ENCODE assay signal across 15 cellular contexts in genomic region chr11:73577496-73577917, GRCh38. TPM values are rescaled to one million over a fixed set of nuclear protein-coding genes. Genes with fewer than 3 reads are reported as not detected.
DNase-seq lines count a peak whose midpoint lies in the region; ATAC-seq and TF ChIP-seq lines count a peak whose summit lies in the region.
"Had no signal": no experiment of that assay in that cellular context is flagged by ENCODE, and none has a peak within 500 bp of the region (broad histone marks: within the 10 kb centered on the region; RNA-seq: fewer than 3 reads in every experiment).

No MANE protein-coding gene starts in this region.

- H3K27me3 Mint-ChIP-seq in activated naive CD8-positive, alpha-beta T cell treated with anti-CD3 and anti-CD28 coated beads, Interleukin-2, amount 10 ng/mL, durations not matched to agents 7 days and 5 days: no peaks in the 10 kb centered on the region
- H3K27me3 Mint-ChIP-seq in activated naive CD8-positive, alpha-beta T cell treated with anti-CD3 and anti-CD28 coated beads for 36 hours: no peaks in the 10 kb centered on the region
- H3K27me3 Mint-ChIP-seq: stimulated activated naive CD8-positive, alpha-beta T cell treated with anti-CD3 and anti-CD28 coated beads, Interleukin-15, Interleukin-2, amounts not matched to agents 100 ng/mL and 50 ng/mL, for 24 hours had no signal

- H3K36me3 Mint-ChIP-seq in activated naive CD8-positive, alpha-beta T cell treated with anti-CD3 and anti-CD28 coated beads, Interleukin-2, amount 10 ng/mL, durations not matched to agents 7 days and 5 days: peaks cover 23% of the 10 kb centered on the region
- H3K36me3 Mint-ChIP-seq in activated naive CD8-positive, alpha-beta T cell treated with anti-CD3 and anti-CD28 coated beads for 36 hours: peaks cover 3% of the 10 kb centered on the region

- H3K79me1 ChIP-seq in mesenchymal stem cell (replicated peaks; ENCODE audit: low read length, poor library complexity, severe bottlenecking): peaks cover 34% of the 10 kb centered on the region

- no peak for TF ChIP-seq CTCF in choroid plexus epithelial cell (conservative IDR thresholded peaks at IDR 0.05; ENCODE audit: low read depth, low read length)

- H3K4me1 Mint-ChIP-seq in activated naive CD8-positive, alpha-beta T cell treated with anti-CD3 and anti-CD28 coated beads, Interleukin-2, amount 10 ng/mL, durations not matched to agents 7 days and 5 days: peaks cover 10% of the 10 kb centered on the region
- H3K4me1 Mint-ChIP-seq in activated naive CD8-positive, alpha-beta T cell treated with anti-CD3 and anti-CD28 coated beads for 36 hours: peaks cover 31% of the 10 kb centered on the region

- 50% methylated on average over 1 of the region's 1 CpG for WGBS in mesenchymal stem cell

- no peak overlapping the region for H3K23ac ChIP-seq in mesenchymal stem cell (ENCODE audit: low read length in 2 of 2)

- no peak overlapping the region for H2AFZ ChIP-seq in mesenchymal stem cell (ENCODE audit: low read depth, low read length)

- no peak overlapping the region for H2BK5ac ChIP-seq in mesenchymal stem cell (ENCODE audit: low read depth, low read length, poor library complexity, severe bottlenecking)

- H3K4me1 ChIP-seq in mesenchymal stem cell (ENCODE audit: control insufficient read depth, insufficient read depth, low read depth, low read length): no peaks in the 10 kb centered on the region

- H3K36me3 ChIP-seq in mesenchymal stem cell (ENCODE audit: control insufficient read depth in 1 of 2, insufficient read depth in 2 of 2, low read depth in 1 of 2, low read length in 2 of 2): no peaks in the 10 kb centered on the region
- H3K36me3 ChIP-seq: cardiac muscle cell, Peyer's patch had no signal

- H3K9me3 Mint-ChIP-seq in activated naive CD8-positive, alpha-beta T cell treated with anti-CD3 and anti-CD28 coated beads, Interleukin-2, amount 10 ng/mL, durations not matched to agents 7 days and 5 days: no peaks in the 10 kb centered on the region
- H3K9me3 Mint-ChIP-seq in activated naive CD8-positive, alpha-beta T cell treated with anti-CD3 and anti-CD28 coated beads for 36 hours: no peaks in the 10 kb centered on the region
- H3K9me3 Mint-ChIP-seq: stimulated activated naive CD8-positive, alpha-beta T cell treated with anti-CD3 and anti-CD28 coated beads, Interleukin-15, Interleukin-2, amounts not matched to agents 100 ng/mL and 50 ng/mL, for 24 hours had no signal

- H3K4ac ChIP-seq in mesenchymal stem cell (ENCODE audit: low read depth in 1 of 2, low read length in 2 of 2): peak overlapping the region in 1 of 2 experiments; percentile 20

- H3K27ac Mint-ChIP-seq in activated naive CD8-positive, alpha-beta T cell treated with anti-CD3 and anti-CD28 coated beads, Interleukin-2, amount 10 ng/mL, durations not matched to agents 7 days and 5 days: peak overlapping the region; percentile 56
- H3K27ac Mint-ChIP-seq in activated naive CD8-positive, alpha-beta T cell treated with anti-CD3 and anti-CD28 coated beads for 36 hours: no peak overlapping the region
- H3K27ac Mint-ChIP-seq: stimulated activated naive CD8-positive, alpha-beta T cell treated with anti-CD3 and anti-CD28 coated beads, Interleukin-15, Interleukin-2, amounts not matched to agents 100 ng/mL and 50 ng/mL, for 24 hours had no signal

- H3K14ac ChIP-seq in mesenchymal stem cell (ENCODE audit: low read length in 2 of 2): no peak overlapping the region

- no peak overlapping the region for H3K27ac ChIP-seq in mesenchymal stem cell (ENCODE audit: low read length, poor library complexity, severe bottlenecking)
- H3K27ac ChIP-seq: C4-2B, cardiac muscle cell, Peyer's patch had no signal

- peak overlapping the region; percentile 7 for H3K4me3 Mint-ChIP-seq in activated naive CD8-positive, alpha-beta T cell treated with anti-CD3 and anti-CD28 coated beads, Interleukin-2, amount 10 ng/mL, durations not matched to agents 7 days and 5 days
- H3K4me3 Mint-ChIP-seq in activated naive CD8-positive, alpha-beta T cell treated with anti-CD3 and anti-CD28 coated beads for 36 hours: no peak overlapping the region
- H3K4me3 Mint-ChIP-seq: stimulated activated naive CD8-positive, alpha-beta T cell treated with anti-CD3 and anti-CD28 coated beads, Interleukin-15, Interleukin-2, amounts not matched to agents 100 ng/mL and 50 ng/mL, for 24 hours had no signal

- POLR2A ChIA-PET in activated naive CD8-positive, alpha-beta T cell treated with anti-CD3 and anti-CD28 coated beads, Interleukin-2, amount 10 ng/mL, durations not matched to agents 7 days and 5 days (lab: Charles Lee): interaction anchor here (0.6 kb wide), 1 partner anchor 53 kb away, joined by 4 read pairs; no protein-coding TSS in a partner anchor

- no peak overlapping the region for H4K91ac ChIP-seq in mesenchymal stem cell (ENCODE audit: low read length)

- no peaks in the 10 kb centered on the region for H3K27me3 ChIP-seq in mesenchymal stem cell (ENCODE audit: control insufficient read depth in 1 of 2, insufficient read depth in 1 of 2, low read length in 2 of 2)
- H3K27me3 ChIP-seq: cardiac muscle cell, Peyer's patch had no signal

- H3K9ac ChIP-seq in mesenchymal stem cell (ENCODE audit: low read length): no peak overlapping the region

- H2BK15ac ChIP-seq in mesenchymal stem cell (ENCODE audit: low read depth, poor library complexity, severe bottlenecking): no peak overlapping the region

- no peaks in the 10 kb centered on the region for H3K9me3 ChIP-seq in mesenchymal stem cell (ENCODE audit: control insufficient read depth, low read length)
- H3K9me3 ChIP-seq: Peyer's patch had no signal

- no peak overlapping the region for H2AK5ac ChIP-seq in mesenchymal stem cell (ENCODE audit: low read length, severe bottlenecking)

- H4K8ac ChIP-seq in mesenchymal stem cell (ENCODE audit: low read length): no peak overlapping the region

- no peak overlapping the region for H3K18ac ChIP-seq in mesenchymal stem cell (ENCODE audit: low read depth in 1 of 2, low read length in 2 of 2)

- no peak for DNase-seq in activated naive CD8-positive, alpha-beta T cell treated with anti-CD3 and anti-CD28 coated beads, Interleukin-2, amount 10 ng/mL, durations not matched to agents 7 days and 5 days
- DNase-seq in activated naive CD8-positive, alpha-beta T cell treated with anti-CD3 and anti-CD28 coated beads for 36 hours: no peak
- peak; percentile 68 for DNase-seq in Jurkat, Clone E6-1 (ENCODE audit: low read depth, low spot score)
- DNase-seq in choroid plexus epithelial cell (ENCODE audit: low read depth) (peak; percentile 19), mesenchymal stem cell (no peak), NCI-H1694 (lab: John Stamatoyannopoulos, UW) (no peak)
- DNase-seq: GOT3; Peyer's patch; stimulated activated CD4-positive, alpha-beta T cell treated with anti-CD3 and anti-CD28 coated beads, Interleukin-1b, Interleukin-23, amount 100 ng/mL, for 48 hours; T1000 had no signal

- peak; percentile 71 for ATAC-seq in activated naive CD8-positive, alpha-beta T cell treated with anti-CD3 and anti-CD28 coated beads, Interleukin-2, amount 10 ng/mL, durations not matched to agents 7 days and 5 days (ENCODE audit: low read depth)
- ATAC-seq in GM21576 (IDR thresholded peaks at IDR 0.05; ENCODE audit: unreplicated experiment) (no peak), GM18511 (IDR thresholded peaks at IDR 0.05; ENCODE audit: unreplicated experiment) (no peak)

- H2BK12ac ChIP-seq in mesenchymal stem cell (ENCODE audit: low read length in 2 of 2): no peak overlapping the region

- no peak overlapping the region for H3K4me2 ChIP-seq in mesenchymal stem cell (ENCODE audit: low read length, poor library complexity, severe bottlenecking)

- H3K4me3 ChIP-seq in Jurkat, Clone E6-1 (ENCODE audit: low read length): no peak overlapping the region
- no peak overlapping the region for H3K4me3 ChIP-seq in choroid plexus epithelial cell (ENCODE audit: low read depth, low read length)
- H3K4me3 ChIP-seq in mesenchymal stem cell (ENCODE audit: insufficient read depth in 1 of 2, low read depth in 1 of 2, low read length in 2 of 2): no peak overlapping the region
- H3K4me3 ChIP-seq: cardiac muscle cell, Peyer's patch had no signal

- no peak overlapping the region for H2BK120ac ChIP-seq in mesenchymal stem cell (ENCODE audit: low read depth, low read length)

RNA-seq across cellular contexts. Expression of gene FAM168A, which starts 20.4 kb away (rescaled TPM):
- total RNA-seq in activated naive CD8-positive, alpha-beta T cell treated with anti-CD3 and anti-CD28 coated beads, Interleukin-2, amount 10 ng/mL, durations not matched to agents 7 days and 5 days: 10 to 100 TPM; 27.3 to 31.0 TPM
- 10 to 100 TPM; 11.3 to 11.7 TPM for total RNA-seq in activated naive CD8-positive, alpha-beta T cell treated with anti-CD3 and anti-CD28 coated beads for 36 hours
- 21.5 TPM for polyA plus RNA-seq in Jurkat, Clone E6-1 (2012; ENCODE audit: insufficient read depth, insufficient read length)
- polyA plus RNA-seq in mesenchymal stem cell (2013, experiment 1 of 2): 22.5 TPM
- 20.6 TPM for polyA plus RNA-seq in mesenchymal stem cell (2013, experiment 2 of 2)

Comparison
In these comparisons a context has a peak if more than half of its experiments do, and no peak if none do; other contexts are left out.
1. DNase-seq: peak in Jurkat, Clone E6-1 (single experiment) and choroid plexus epithelial cell (single experiment); none in activated naive CD8-positive, alpha-beta T cell treated with anti-CD3 and anti-CD28 coated beads, Interleukin-2, amount 10 ng/mL, durations not matched to agents 7 days and 5 days (single experiment), activated naive CD8-positive, alpha-beta T cell treated with anti-CD3 and anti-CD28 coated beads for 36 hours (single experiment), mesenchymal stem cell (single experiment) and NCI-H1694 (single experiment).